ENCODE assay signal across 28 cellular contexts in the genomic region with DNA sequence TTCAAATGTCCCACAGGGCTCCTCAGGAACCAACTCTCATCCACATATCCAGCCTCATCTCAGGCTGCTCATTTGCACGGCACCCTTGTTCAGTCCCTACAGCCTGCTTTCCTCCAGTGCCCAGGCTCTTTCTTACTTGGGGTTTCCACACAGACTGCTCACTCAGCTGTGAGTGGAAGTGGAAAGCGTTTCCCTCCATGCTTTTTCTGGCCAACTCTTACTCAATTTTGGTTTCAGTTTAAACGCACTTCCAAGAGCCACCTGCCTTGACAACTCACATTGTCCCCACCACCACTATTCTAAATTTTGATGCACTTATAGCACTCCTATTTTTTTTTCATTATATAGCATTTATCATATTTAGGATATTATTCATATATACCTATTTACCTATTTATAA.
"Had no signal": no experiment of that assay in that cellular context is flagged by ENCODE, and none has a peak within 500 bp of the region (broad histone marks: within the 10 kb centered on the region; RNA-seq: fewer than 3 reads in every experiment).

No MANE protein-coding gene starts in this region.

- H3K4me2 ChIP-seq: neural progenitor cell, smooth muscle cell had no signal

- H3K36me3 ChIP-seq: neural progenitor cell, ovary, spleen, stomach, thoracic aorta, thyroid gland, tibial nerve, upper lobe of left lung, vagina had no signal

- H3K79me2 ChIP-seq: parathyroid adenoma had no signal

- H3K27me3 ChIP-seq: neural progenitor cell, ovary, spleen, stomach, thyroid gland, tibial nerve, upper lobe of left lung, vagina had no signal

- H3K9me3 ChIP-seq: ovary, psoas muscle, spleen, stomach, thoracic aorta, thyroid gland, tibial nerve, upper lobe of left lung, vagina had no signal

- H2AFZ ChIP-seq: neural progenitor cell, parathyroid adenoma had no signal

- H3K9ac ChIP-seq: neural progenitor cell, parathyroid adenoma had no signal

- ATAC-seq: naive thymus-derived CD4-positive, alpha-beta T cell; natural killer cell; psoas muscle; right cardiac atrium; sciatic nerve; stimulated activated effector memory CD8-positive, alpha-beta T cell treated with anti-CD3 and anti-CD28 coated beads, Interleukin-12 subunit alpha, Interleukin-12 subunit beta, amount 100 ng/mL, for 72 hours; stimulated activated naive B cell treated with anti-CD40 and anti-IgM and Interleukin-4, amounts not matched to agents 10 μg/mL and 1 μg/mL and 100 μg/mL, for 72 hours had no signal

- DNase-seq: naive thymus-derived CD4-positive, alpha-beta T cell; natural killer cell; occipital lobe; ovary; posterior cingulate gyrus; psoas muscle; right cardiac atrium; spleen; stimulated activated CD4-positive, alpha-beta T cell treated with anti-CD3 and anti-CD28 coated beads, Interleukin-12 subunit alpha, Interleukin-12 subunit beta, amount 100 ng/mL, for 4 hours; stimulated activated CD4-positive, alpha-beta T cell treated with anti-CD3 and anti-CD28 coated beads, Interleukin-1b, Interleukin-23, amount 100 ng/mL, for 48 hours; stimulated activated CD4-positive, alpha-beta T cell treated with anti-CD3 and anti-CD28 coated beads, Interleukin-2, amount 100 ng/mL, for 48 hours; stimulated activated CD4-positive, alpha-beta T cell treated with anti-CD3 and anti-CD28 coated beads, Interleukin-4, amount 100 ng/mL, for 24 hours; stimulated activated naive B cell treated with anti-CD40 and anti-IgM and Interleukin-4, amounts not matched to agents 10 μg/mL and 1 μg/mL and 100 μg/mL, for 72 hours; stimulated activated naive CD4-positive, alpha-beta T cell treated with Interleukin-2 at 50 U/mL for 16 hours; stomach; thyroid gland; trophoblast cell; upper lobe of left lung had no signal

- FAIRE-seq: urothelium cell line had no signal

- H3K4me1 ChIP-seq: neural progenitor cell, parathyroid adenoma, psoas muscle, spleen, stomach, thyroid gland, upper lobe of left lung, vagina had no signal

- H3K27ac ChIP-seq: neural progenitor cell, ovary, parathyroid adenoma, psoas muscle, skin epidermis, spleen, stomach, thoracic aorta, thyroid gland, tibial nerve, upper lobe of left lung, vagina had no signal

- H3K4me3 ChIP-seq: neural progenitor cell, ovary, psoas muscle, skin epidermis, smooth muscle cell, spleen, stomach, thoracic aorta, thyroid gland, tibial nerve, upper lobe of left lung, vagina had no signal
